In genomic region chr11:128417607-128418324, GRCh38 we compare ENCODE assay signal across 13 cellular contexts.
DNase-seq lines count a peak whose midpoint lies in the region; ATAC-seq, FAIRE-seq and TF ChIP-seq lines count a peak whose summit lies in the region.
"Had no signal": no experiment of that assay in that cellular context is flagged by ENCODE, and none has a peak within 500 bp of the region (broad histone marks: within the 10 kb centered on the region; RNA-seq: fewer than 3 reads in every experiment).

No MANE protein-coding gene starts in this region.

- H3K36me3 ChIP-seq in bronchial epithelial cell (ENCODE audit: control insufficient read depth, insufficient read depth, low read length) = no peaks in the 10 kb centered on the region
- H3K36me3 ChIP-seq in left lung = no peaks in the 10 kb centered on the region
- no peaks in the 10 kb centered on the region for H3K36me3 ChIP-seq in esophagus squamous epithelium

- peak overlapping the region in 1 of 2 donors; percentile 35 for H3K27ac ChIP-seq in left lung
- H3K27ac ChIP-seq in esophagus squamous epithelium = no peak overlapping the region
- H3K27ac ChIP-seq: epithelial cell of prostate, SK-N-MC had no signal

- no peaks in the 10 kb centered on the region for H3K4me1 ChIP-seq in left lung
- peaks cover 0 to 4% (median 0%) of the 10 kb centered on the region in 3 donors for H3K4me1 ChIP-seq in esophagus squamous epithelium

- ATAC-seq in left lung = peak; percentile 62
- no peak for ATAC-seq in GM21423 (IDR thresholded peaks at IDR 0.05; ENCODE audit: unreplicated experiment)
- ATAC-seq: activated naive CD8-positive, alpha-beta T cell treated with anti-CD3 and anti-CD28 coated beads, Interleukin-2, amount 50 U/mL, for 24 hours; stimulated activated memory B cell treated with anti-CD40 and anti-IgM and Interleukin-4, amounts not matched to agents 10 μg/mL and 1 μg/mL and 100 μg/mL, for 72 hours had no signal

- TF ChIP-seq CTCF in HFF-Myc (IDR thresholded peaks at IDR 0.05; ENCODE audit: low read depth, low read length, missing control alignments) (no peak), bronchial epithelial cell (IDR thresholded peaks at IDR 0.05; ENCODE audit: insufficient read depth, low read length, severe bottlenecking) (no peak), left lung (IDR thresholded peaks at IDR 0.05) (no peak), esophagus squamous epithelium (IDR thresholded peaks at IDR 0.05) (no peak)

- H3K9me3 ChIP-seq in left lung = no peaks in the 10 kb centered on the region
- H3K9me3 ChIP-seq in esophagus squamous epithelium = no peaks in the 10 kb centered on the region

- intact Hi-C loops in left lung (cut with DNase I) (no loop called here), esophagus squamous epithelium (cut with DNase I) (no loop called here)

- peak; percentile 73 for DNase-seq in HFF-Myc (ENCODE audit: extremely low read depth, low read depth)
- peak; percentile 72 for DNase-seq in bronchial epithelial cell (ENCODE audit: low read depth)
- no peak for DNase-seq in left lung
- peak; percentile 65 for DNase-seq in superior temporal gyrus (ENCODE audit: extremely low spot score)
- no peak for DNase-seq in effector CD8-positive, alpha-beta T cell (lab: John Stamatoyannopoulos, UW)
- no peak for DNase-seq in esophagus squamous epithelium (lab: John Stamatoyannopoulos, UW)
- DNase-seq: activated CD4-positive, alpha-beta memory T cell treated with anti-CD3 and anti-CD28 coated beads, Interleukin-2, amount 10 ng/mL, durations not matched to agents 7 days and 5 days; activated naive CD8-positive, alpha-beta T cell treated with anti-CD3 and anti-CD28 coated beads, Interleukin-2, amount 50 U/mL, for 24 hours; MV-4-11 had no signal

- WGBS in esophagus squamous epithelium, 2 donors = 46 to 48% methylated on average over 5 of the region's 5 CpGs

- no peak for TF ChIP-seq POLR2A in esophagus squamous epithelium (IDR thresholded peaks at IDR 0.05)

- H3K27me3 ChIP-seq in bronchial epithelial cell (ENCODE audit: control insufficient read depth, insufficient read depth, low read length) (no peaks in the 10 kb centered on the region), left lung (no peaks in the 10 kb centered on the region), esophagus squamous epithelium (no peaks in the 10 kb centered on the region)

- no peak for FAIRE-seq in bronchial epithelial cell (lab: Jason Lieb, UNC)

- no peak overlapping the region for H3K4me3 ChIP-seq in HFF-Myc (replicated peaks; ENCODE audit: low read depth, low read length)
- no peak overlapping the region for H3K4me3 ChIP-seq in bronchial epithelial cell (ENCODE audit: low read depth, low read length)
- H3K4me3 ChIP-seq in left lung = no peak overlapping the region
- no peak overlapping the region for H3K4me3 ChIP-seq in esophagus squamous epithelium
- H3K4me3 ChIP-seq: SK-N-MC had no signal

Comparison
In these comparisons a context has a peak if more than half of its experiments do, and no peak if none do; other contexts are left out.
1. DNase-seq: peak in HFF-Myc (single experiment), bronchial epithelial cell (single experiment) and superior temporal gyrus (single experiment); none in left lung (0 of 2), effector CD8-positive, alpha-beta T cell (single experiment) and esophagus squamous epithelium (single experiment).